ENCODE assay signal across 8 cellular contexts in the genomic region with DNA sequence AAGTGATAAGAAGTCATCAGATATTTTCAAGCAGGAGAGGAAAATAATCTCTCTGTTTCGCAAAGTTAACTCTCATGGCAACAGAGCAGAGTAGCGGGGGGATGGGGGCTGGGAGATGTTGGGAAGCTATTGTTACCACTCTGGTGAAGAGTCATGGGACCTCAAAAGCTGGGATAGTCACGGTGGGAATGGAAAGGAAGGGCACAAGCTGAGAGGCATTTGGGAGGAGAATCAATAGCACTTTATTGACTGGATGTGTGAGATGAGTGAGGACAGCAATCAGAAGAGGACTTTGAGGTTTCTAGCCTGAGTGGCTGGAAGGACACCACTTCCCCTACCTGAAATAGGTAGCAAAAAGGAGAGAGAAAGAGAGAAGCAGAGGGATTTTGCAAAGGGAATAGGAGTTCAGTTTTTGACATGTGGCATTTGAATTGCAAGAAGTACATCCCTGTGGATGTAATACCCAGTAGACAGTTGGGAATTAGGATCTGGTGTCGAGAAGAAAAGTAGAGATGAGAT. TPM values are rescaled to one million over a fixed set of nuclear protein-coding genes. Genes with fewer than 3 reads are reported as not detected.
DNase-seq lines count a peak whose midpoint lies in the region; ATAC-seq and TF ChIP-seq lines count a peak whose summit lies in the region.

No MANE protein-coding gene starts in this region.

- H4K20me1 ChIP-seq in PC-9 (ENCODE audit: insufficient read depth), result no peaks in the 10 kb centered on the region

- TSS peak; percentile 71 for BruUV-seq in PC-9 (replicated peaks; lab: Mats Ljungman, UMichigan)

- POLR2A ChIA-PET in PC-9 (lab: Charles Lee; ENCODE audit: unreplicated experiment), result interaction anchor here (0.5 to 2.0 kb wide), 3 partner anchors 10 to 142 kb away, joined by 6 to 132 read pairs (median 9); partner anchors contain the start of gene SCD

- peak overlapping the region; percentile 100 for H3K27ac ChIP-seq in PC-9
- peak overlapping the region; percentile 92 for H3K27ac ChIP-seq in rectal smooth muscle tissue (ENCODE audit: low read depth, low read length)

- H3K4me1 ChIP-seq in PC-9 (replicated peaks; ENCODE audit: insufficient read depth) (peaks cover 53% of the 10 kb centered on the region), rectal smooth muscle tissue (ENCODE audit: control insufficient read depth, insufficient read depth, low read length) (peaks cover 9% of the 10 kb centered on the region)

- peak overlapping the region; percentile 56 for H3K9ac ChIP-seq in rectal smooth muscle tissue (ENCODE audit: low read length)

- H3K9me2 ChIP-seq in PC-9 (ENCODE audit: insufficient read depth), result no peaks in the 10 kb centered on the region

- peak overlapping the region; percentile 96 for H3K4me2 ChIP-seq in PC-9

- H3K9me3 ChIP-seq in PC-9 (ENCODE audit: insufficient read depth, low read depth), result no peaks in the 10 kb centered on the region

- H2AFZ ChIP-seq in PC-9, result no peak overlapping the region

- no peak for ATAC-seq in GM18867 (IDR thresholded peaks at IDR 0.05; ENCODE audit: unreplicated experiment)
- ATAC-seq in GM19035 (IDR thresholded peaks at IDR 0.05; ENCODE audit: unreplicated experiment), result no peak

- peak overlapping the region; percentile 62 for H3K4me3 ChIP-seq in PC-9
- peak overlapping the region; percentile 57 to 60 for H3K4me3 ChIP-seq in foreskin fibroblast (ENCODE audit: low read depth in 1 of 2, low read length in 2 of 2)
- H3K4me3 ChIP-seq in rectal smooth muscle tissue (ENCODE audit: low read length), result peak overlapping the region; percentile 64

- intact Hi-C loops in PC-9 (cut with micrococcal nuclease; ENCODE audit: unreplicated experiment), result loop anchor here (2.0 to 5.0 kb wide), 2 partner anchors 37 to 59 kb away; no protein-coding TSS in a partner anchor

- no peaks in the 10 kb centered on the region for H3K36me3 ChIP-seq in PC-9 (ENCODE audit: low read depth)
- peaks cover 2% of the 10 kb centered on the region for H3K36me3 ChIP-seq in rectal smooth muscle tissue (ENCODE audit: control insufficient read depth, insufficient read depth, low read length)

- H3K79me2 ChIP-seq in PC-9 (ENCODE audit: low read depth), result peaks cover 26% of the 10 kb centered on the region

- DNase-seq in ELR (ENCODE audit: low read depth) (peak; percentile 3), PC-9 (no peak), foreskin fibroblast (no peak), NCI-H2171 (lab: John Stamatoyannopoulos, UW) (no peak), HuH-7.5 (ENCODE audit: low spot score) (no peak)

- TF ChIP-seq CTCF in PC-9 (conservative IDR thresholded peaks at IDR 0.05) (no peak), foreskin fibroblast (IDR thresholded peaks at IDR 0.05; ENCODE audit: low read depth, low read length) (no peak)

- H3F3A ChIP-seq in PC-9 (ENCODE audit: insufficient read depth, low read depth), result peaks cover 58% of the 10 kb centered on the region

- H3K27me3 ChIP-seq in PC-9 (ENCODE audit: insufficient read depth, low read depth), result no peaks in the 10 kb centered on the region
- H3K27me3 ChIP-seq in rectal smooth muscle tissue (ENCODE audit: control insufficient read depth, insufficient read depth, low read length), result no peaks in the 10 kb centered on the region

- CTCF ChIA-PET in PC-9 (lab: Charles Lee), result interaction anchor here (1.6 kb wide), 1 partner anchor 29 kb away, joined by 13 read pairs; no protein-coding TSS in a partner anchor

RNA-seq across cellular contexts. Expression of gene SCD, which starts 27.2 kb away (rescaled TPM):
- 220 and 518 TPM in 2 replicates for total RNA-seq in PC-9 (2021)

RNA-seq across cellular contexts. Expression of gene PKD2L1, which starts 44.2 kb away (rescaled TPM):
- total RNA-seq in PC-9 (2021), result not detected in 2 replicates
